In genomic region chr15:94174399-94174802, GRCh38 we compare ENCODE assay signal across 1 cellular context.
TF ChIP-seq lines count a peak whose summit lies in the region.

No MANE protein-coding gene starts in this region.

TF ChIP-seq in HepG2, 621 proteins besides CTCF, POLR2A, EP300 and RAD21 (continued from another document):
- no peak for TF ChIP-seq ZNF318 (CRISPR knock-in tag; IDR thresholded peaks at IDR 0.05)
- TF ChIP-seq EHMT2 (IDR thresholded peaks at IDR 0.05; ENCODE audit: borderline replicate concordance, low read depth, low read length): no peak
- TF ChIP-seq ZNF558 (CRISPR knock-in tag; IDR thresholded peaks at IDR 0.05; ENCODE audit: borderline replicate concordance): no peak
- no peak for TF ChIP-seq KMT2A (CRISPR knock-in tag; IDR thresholded peaks at IDR 0.05)
- no peak for TF ChIP-seq ZNF12 (CRISPR knock-in tag; IDR thresholded peaks at IDR 0.05)
- TF ChIP-seq ZMYM4 (CRISPR knock-in tag; IDR thresholded peaks at IDR 0.05): no peak
- no peak for TF ChIP-seq ZBTB8A (CRISPR knock-in tag; IDR thresholded peaks at IDR 0.05; ENCODE audit: borderline replicate concordance, low read depth)
- no peak for TF ChIP-seq ZNF207 (IDR thresholded peaks at IDR 0.05; ENCODE audit: borderline replicate concordance)
- TF ChIP-seq ZNF790 (CRISPR knock-in tag; IDR thresholded peaks at IDR 0.05; ENCODE audit: borderline replicate concordance): no peak
- no peak for TF ChIP-seq ZNF564 (CRISPR knock-in tag; IDR thresholded peaks at IDR 0.05)
- no peak for TF ChIP-seq ZBTB34 (CRISPR knock-in tag; IDR thresholded peaks at IDR 0.05)
- no peak for TF ChIP-seq DBP (CRISPR knock-in tag; IDR thresholded peaks at IDR 0.05; ENCODE audit: not compliant biosample characterization)
- TF ChIP-seq ZNF562 (CRISPR knock-in tag; IDR thresholded peaks at IDR 0.05; ENCODE audit: borderline replicate concordance): no peak
- no peak for TF ChIP-seq HOXA9 (CRISPR knock-in tag; IDR thresholded peaks at IDR 0.05; ENCODE audit: borderline replicate concordance)
TF ChIP-seq in HepG2: peak in this region for 0.
